2 cellular contexts compared by ENCODE assay signal in genomic region chr12:66090157-66090556, GRCh38.
TF ChIP-seq lines count a peak whose summit lies in the region.

No MANE protein-coding gene starts in this region.

TF ChIP-seq in SK-N-SH, 30 proteins besides CTCF, POLR2A, EP300 and RAD21 (continued from another document):
- TF ChIP-seq USF1 (IDR thresholded peaks at IDR 0.05; ENCODE audit: borderline replicate concordance, low read depth) (no peak), MAX (IDR thresholded peaks at IDR 0.05; ENCODE audit: low read depth) (no peak), YY1 (IDR thresholded peaks at IDR 0.05; ENCODE audit: low read depth) (no peak)

TF ChIP-seq in SK-N-SH treated with all-trans-retinoic acid at 6 μM for 48 hours, 23 proteins besides CTCF, POLR2A, EP300 and RAD21 (continued from another document):
- no peak for TF ChIP-seq CREB5 (CRISPR knock-in tag; IDR thresholded peaks at IDR 0.05; ENCODE audit: low read depth)
- no peak for TF ChIP-seq CSRNP3 (CRISPR knock-in tag; IDR thresholded peaks at IDR 0.05)
- TF ChIP-seq ESRRG (CRISPR knock-in tag; IDR thresholded peaks at IDR 0.05) = no peak
- no peak for TF ChIP-seq RARB (CRISPR knock-in tag; IDR thresholded peaks at IDR 0.05)
- TF ChIP-seq PPARA (CRISPR knock-in tag; IDR thresholded peaks at IDR 0.05; ENCODE audit: borderline replicate concordance) = no peak
- no peak for TF ChIP-seq ZC3H10 (CRISPR knock-in tag; IDR thresholded peaks at IDR 0.05)
- TF ChIP-seq SNAI2 (CRISPR knock-in tag; IDR thresholded peaks at IDR 0.05) = no peak
- TF ChIP-seq ISL1 (CRISPR knock-in tag; IDR thresholded peaks at IDR 0.05) = no peak
- TF ChIP-seq ZNF565 (CRISPR knock-in tag; conservative IDR thresholded peaks at IDR 0.05; ENCODE audit: low read depth) = no peak
- no peak for TF ChIP-seq GLIS3 (CRISPR knock-in tag; IDR thresholded peaks at IDR 0.05)
